ENCODE assay signal across 2 cellular contexts in genomic region chr6:158008894-158009891, GRCh38.
TF ChIP-seq lines count a peak whose summit lies in the region.

No MANE protein-coding gene starts in this region.

TF ChIP-seq in PFSK-1, 5 proteins besides CTCF, POLR2A, EP300 and RAD21 (continued from another document):
- TF ChIP-seq REST (IDR thresholded peaks at IDR 0.05; ENCODE audit: insufficient read depth in 1 of 2, low read depth in 2 of 2, low read length in 2 of 2) = peak in 1 of 2 experiments; percentile 57; a peak in 1 of 4 replicates

TF ChIP-seq in GM12878, 131 proteins besides CTCF, POLR2A, EP300 and RAD21 (continued from another document):
- TF ChIP-seq HSF1 (IDR thresholded peaks at IDR 0.05; ENCODE audit: low read depth, low read length) = no peak
- TF ChIP-seq SPI1 (IDR thresholded peaks at IDR 0.05; ENCODE audit: borderline replicate concordance, insufficient read depth, low read depth, low read length) = peak; percentile 34; the same call in 1 of the 2 replicates
- TF ChIP-seq ATF2 (IDR thresholded peaks at IDR 0.05; ENCODE audit: low read length) = 0 out of 2 replicates have a peak, but pooled peaks have one; percentile 26
- TF ChIP-seq MEF2A (IDR thresholded peaks at IDR 0.05; ENCODE audit: insufficient read depth, low read depth, low read length) = peak; percentile 31; the same call in 1 of the 2 replicates
- TF ChIP-seq SRF (IDR thresholded peaks at IDR 0.05; ENCODE audit: low read depth in 2 of 2, low read length in 2 of 2) = no peak
- TF ChIP-seq IKZF2 (IDR thresholded peaks at IDR 0.05) = peak in 1 of 2 experiments; percentile 40; a peak in 1 of 4 replicates
- no peak for TF ChIP-seq STAT1 (conservative IDR thresholded peaks at IDR 0.05)
- no peak for TF ChIP-seq PML (IDR thresholded peaks at IDR 0.05; ENCODE audit: low read length)
TF ChIP-seq in GM12878: peak in this region for 7.
